ENCODE assay signal across 25 cellular contexts in the genomic region with DNA sequence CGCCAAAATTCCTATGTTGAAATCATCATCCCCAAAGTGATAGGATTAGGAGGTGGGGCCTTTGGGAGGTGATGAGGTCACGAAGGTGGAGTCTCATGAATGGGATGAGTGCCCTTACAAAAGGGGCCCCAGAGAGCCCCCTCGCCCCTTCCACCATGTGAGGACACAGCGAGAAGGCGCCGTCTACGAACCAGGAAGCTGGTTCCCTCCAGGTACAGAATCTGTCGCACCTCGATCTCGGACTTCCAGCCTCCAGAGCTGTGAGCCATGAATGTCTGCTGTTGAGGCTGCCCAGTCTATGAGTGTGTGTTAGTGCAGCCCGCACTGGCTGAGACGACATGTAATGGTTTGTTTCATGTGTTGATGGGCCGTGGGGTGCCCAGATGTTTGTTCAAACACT.
"Had no signal": no experiment of that assay in that cellular context is flagged by ENCODE, and none has a peak within 500 bp of the region (broad histone marks: within the 10 kb centered on the region; RNA-seq: fewer than 3 reads in every experiment).

No MANE protein-coding gene starts in this region.

- H3K27ac ChIP-seq: colonic mucosa, coronary artery, dorsolateral prefrontal cortex, epithelial cell of prostate, esophagus muscularis mucosa, esophagus squamous epithelium, foreskin keratinocyte, gastrocnemius medialis, gastroesophageal sphincter, heart left ventricle, heart right ventricle had no signal

- FAIRE-seq: endothelial cell of umbilical vein had no signal

- H3K4me3 Mint-ChIP-seq: dendritic cell treated with granulocyte-macrophage colony-stimulating factor and Interleukin-4, amounts not matched to agents 40 ng/mL and 50 ng/mL, for 4 days; effector memory CD8-positive, alpha-beta T cell; endodermal cell had no signal

- H3K27me3 Mint-ChIP-seq: dendritic cell treated with granulocyte-macrophage colony-stimulating factor and Interleukin-4, amounts not matched to agents 40 ng/mL and 50 ng/mL, for 4 days; effector memory CD8-positive, alpha-beta T cell had no signal

- H3K4me1 ChIP-seq: colonic mucosa, esophagus muscularis mucosa, esophagus squamous epithelium, foreskin keratinocyte, gastrocnemius medialis, gastroesophageal sphincter, heart left ventricle, heart right ventricle had no signal

- H3K27ac Mint-ChIP-seq: dendritic cell treated with granulocyte-macrophage colony-stimulating factor and Interleukin-4, amounts not matched to agents 40 ng/mL and 50 ng/mL, for 4 days; effector memory CD8-positive, alpha-beta T cell; endodermal cell had no signal

- H3K9me3 Mint-ChIP-seq: dendritic cell treated with granulocyte-macrophage colony-stimulating factor and Interleukin-4, amounts not matched to agents 40 ng/mL and 50 ng/mL, for 4 days; effector memory CD8-positive, alpha-beta T cell had no signal

- DNase-seq: colonic mucosa; cortex of kidney; dermis blood vessel endothelial cell; dorsolateral prefrontal cortex; effector CD4-positive, alpha-beta T cell; effector CD8-positive, alpha-beta T cell; effector memory CD4-positive, alpha-beta T cell; effector memory CD8-positive, alpha-beta T cell; endodermal cell; erythroblast; esophagus squamous epithelium; foreskin fibroblast; foreskin keratinocyte; foreskin melanocyte; gastrocnemius medialis; glutamatergic neuron; head of caudate nucleus; heart left ventricle; heart right ventricle had no signal

- H3K27me3 ChIP-seq: colonic mucosa, esophagus muscularis mucosa, esophagus squamous epithelium, foreskin keratinocyte, gastrocnemius medialis, gastroesophageal sphincter, heart left ventricle, heart right ventricle had no signal

- H3K36me3 ChIP-seq: colonic mucosa, gastrocnemius medialis, gastroesophageal sphincter had no signal

- H3K4me1 Mint-ChIP-seq: endodermal cell had no signal

- H3K4me3 ChIP-seq: colonic mucosa, coronary artery, dorsolateral prefrontal cortex, esophagus muscularis mucosa, esophagus squamous epithelium, gastrocnemius medialis, gastroesophageal sphincter, heart left ventricle, heart right ventricle had no signal

- H3K9me3 ChIP-seq: colonic mucosa, esophagus muscularis mucosa, esophagus squamous epithelium, gastrocnemius medialis, gastroesophageal sphincter, heart left ventricle, heart right ventricle had no signal
